Comparison of ENCODE assay signal across 13 cellular contexts in genomic region chr5:158801286-158801685, GRCh38.
"Had no signal": no experiment of that assay in that cellular context is flagged by ENCODE, and none has a peak within 500 bp of the region (broad histone marks: within the 10 kb centered on the region; RNA-seq: fewer than 3 reads in every experiment).

No MANE protein-coding gene starts in this region.

- H3K4me3 ChIP-seq: heart right ventricle had no signal

- H3K9me3 ChIP-seq: heart right ventricle, neutrophil had no signal

- H3K9ac ChIP-seq: parathyroid adenoma had no signal

- ATAC-seq: heart right ventricle; left cardiac atrium; stimulated activated effector memory CD8-positive, alpha-beta T cell treated with anti-CD3 and anti-CD28 coated beads, Interleukin-12 subunit alpha, Interleukin-12 subunit beta, amount 100 ng/mL, for 72 hours had no signal

- H3K36me3 ChIP-seq: heart right ventricle, neutrophil had no signal

- H3K4me1 ChIP-seq: parathyroid adenoma had no signal

- H2AFZ ChIP-seq: parathyroid adenoma had no signal

- H3K27ac ChIP-seq: neutrophil, parathyroid adenoma had no signal

- H3K27me3 ChIP-seq: heart right ventricle, neutrophil had no signal

- DNase-seq: activated CD4-positive, alpha-beta T cell treated with anti-CD3 and anti-CD28 coated beads, Interleukin-2, amount 10 ng/mL, durations not matched to agents 7 days and 5 days; activated CD8-positive, alpha-beta memory T cell treated with anti-CD3 and anti-CD28 coated beads for 24 hours; activated naive CD4-positive, alpha-beta T cell; activated naive CD8-positive, alpha-beta T cell treated with anti-CD3 and anti-CD28 coated beads, Interleukin-2, amount 10 ng/mL, durations not matched to agents 7 days and 5 days; anterior cingulate cortex; effector memory CD4-positive, alpha-beta T cell; heart right ventricle; left cardiac atrium; mammary epithelial cell; naive B cell had no signal
